ENCODE assay signal across 20 cellular contexts in genomic region chr2:6081955-6082354, GRCh38.
DNase-seq lines count a peak whose midpoint lies in the region; ATAC-seq and TF ChIP-seq lines count a peak whose summit lies in the region.
"Had no signal": no experiment of that assay in that cellular context is flagged by ENCODE, and none has a peak within 500 bp of the region (broad histone marks: within the 10 kb centered on the region; RNA-seq: fewer than 3 reads in every experiment).

No MANE protein-coding gene starts in this region.

- TF ChIP-seq CTCF in glutamatergic neuron (IDR thresholded peaks at IDR 0.05; ENCODE audit: partially characterized antibody, unreplicated experiment), result no peak

- H3K18ac ChIP-seq in neuronal stem cell (ENCODE audit: low read length), result no peak overlapping the region

- no peak overlapping the region for H2AFZ ChIP-seq in neuronal stem cell (ENCODE audit: low read length)

- H3K27me3 Mint-ChIP-seq in glutamatergic neuron (ENCODE audit: unreplicated experiment), result peaks cover 12% of the 10 kb centered on the region

- H3K9ac ChIP-seq in neuronal stem cell (ENCODE audit: low read depth, low read length, poor library complexity), result no peak overlapping the region
- H3K9ac ChIP-seq: KMS-11 had no signal

- DNase-seq in NCI-H82 treated with DMSO at 0.1 percent for 48 hours (lab: John Stamatoyannopoulos, UW; ENCODE audit: unreplicated experiment), result peak; percentile 52
- no peak for DNase-seq in NCI-H82 (lab: John Stamatoyannopoulos, UW)
- no peak for DNase-seq in glutamatergic neuron
- no peak for DNase-seq in neuronal stem cell (ENCODE audit: low spot score)
- DNase-seq in kidney tubule cell (ENCODE audit: low spot score), result no peak
- DNase-seq in T1000 (lab: John Stamatoyannopoulos, UW), result no peak
- DNase-seq: 8988T; AML-193; Calu3; CD8-positive, alpha-beta T cell; GDM1; GOT3; HCEC 1CT; IMR-90; NCI-H1105 treated with DMSO at 0.1 percent for 48 hours; PC-3; SHP77 had no signal

- H3K27ac Mint-ChIP-seq in glutamatergic neuron (ENCODE audit: unreplicated experiment), result peak overlapping the region; percentile 100
- H3K27ac Mint-ChIP-seq: CD8-positive, alpha-beta T cell had no signal

- no peak overlapping the region for H3K4me2 ChIP-seq in neuronal stem cell (ENCODE audit: insufficient read depth, low read length, poor library complexity, severe bottlenecking)
- H3K4me2 ChIP-seq: KMS-11 had no signal

- H3K4ac ChIP-seq in neuronal stem cell (ENCODE audit: low read length), result no peak overlapping the region

- H3K27ac ChIP-seq in angular gyrus (ENCODE audit: low read depth, low read length), result peak overlapping the region; percentile 74
- H3K27ac ChIP-seq in neuronal stem cell (replicated peaks; ENCODE audit: low read length), result peak overlapping the region; percentile 58
- H3K27ac ChIP-seq: KMS-11 had no signal

- no peak overlapping the region for H2AK5ac ChIP-seq in neuronal stem cell (ENCODE audit: low read depth, low read length)

- peaks cover 5% of the 10 kb centered on the region for H3K36me3 Mint-ChIP-seq in glutamatergic neuron (ENCODE audit: unreplicated experiment)
- H3K36me3 Mint-ChIP-seq: CD8-positive, alpha-beta T cell had no signal

- H3K14ac ChIP-seq in neuronal stem cell (ENCODE audit: low read length), result no peak overlapping the region

- no peak overlapping the region for H3K4me3 Mint-ChIP-seq in glutamatergic neuron (ENCODE audit: unreplicated experiment)
- H3K4me3 Mint-ChIP-seq: CD8-positive, alpha-beta T cell had no signal

- no peaks in the 10 kb centered on the region for H3K27me3 ChIP-seq in neuronal stem cell (ENCODE audit: control insufficient read depth in 3 of 3, insufficient read depth in 3 of 3, low read depth in 1 of 3, low read length in 3 of 3)

- H3K4me1 Mint-ChIP-seq in glutamatergic neuron (ENCODE audit: low read depth, unreplicated experiment), result peaks cover 37% of the 10 kb centered on the region

- H3K9me3 ChIP-seq in neuronal stem cell (replicated peaks in 1 of 2; ENCODE audit: control insufficient read depth in 2 of 2, insufficient read depth in 1 of 2, low read depth in 1 of 2, low read length in 2 of 2), result peaks cover 9 to 11% of the 10 kb centered on the region in 2 donors

- H3K9me3 Mint-ChIP-seq in glutamatergic neuron (ENCODE audit: unreplicated experiment), result peaks cover 18% of the 10 kb centered on the region

- H3K79me1 ChIP-seq in neuronal stem cell (ENCODE audit: low read depth, low read length), result no peaks in the 10 kb centered on the region

- no peak overlapping the region for H3K4me3 ChIP-seq in neuronal stem cell (ENCODE audit: low read length in 2 of 2)

- H3K4me1 ChIP-seq in neuronal stem cell (ENCODE audit: control insufficient read depth in 2 of 2, insufficient read depth in 1 of 2, low read depth in 1 of 2, low read length in 2 of 2), result peaks cover 17 to 38% of the 10 kb centered on the region in 2 donors

- no CpG with 5 or more reads among the region's 1 CpG for WGBS in neuronal stem cell (ENCODE audit: extremely low coverage in 2 of 2, insufficient read length in 2 of 2, insufficient replicate concordance in 1 of 2), 2 donors

- no peak overlapping the region for H2BK120ac ChIP-seq in neuronal stem cell (ENCODE audit: low read depth, low read length)

- no peak overlapping the region for H3K23ac ChIP-seq in neuronal stem cell (ENCODE audit: low read depth, low read length, poor library complexity)

- no peak overlapping the region for H4K91ac ChIP-seq in neuronal stem cell (ENCODE audit: low read depth, low read length, poor library complexity)

- no peak overlapping the region for H2BK5ac ChIP-seq in neuronal stem cell (ENCODE audit: low read length)

- H4K8ac ChIP-seq in neuronal stem cell (ENCODE audit: low read depth, low read length), result no peak overlapping the region

- H2BK15ac ChIP-seq in neuronal stem cell (ENCODE audit: low read length), result no peak overlapping the region

- no peak overlapping the region for H2BK12ac ChIP-seq in neuronal stem cell (ENCODE audit: low read length)

- ATAC-seq in HG03378 (IDR thresholded peaks at IDR 0.05; ENCODE audit: unreplicated experiment), result no peak
- ATAC-seq: CD8-positive, alpha-beta T cell; PC-3 had no signal

- no peaks in the 10 kb centered on the region for H3K36me3 ChIP-seq in neuronal stem cell (replicated peaks in 1 of 2; ENCODE audit: control insufficient read depth in 2 of 2, insufficient read depth in 2 of 2, low read length in 2 of 2)
